9 cellular contexts compared by ENCODE assay signal in the genomic region with DNA sequence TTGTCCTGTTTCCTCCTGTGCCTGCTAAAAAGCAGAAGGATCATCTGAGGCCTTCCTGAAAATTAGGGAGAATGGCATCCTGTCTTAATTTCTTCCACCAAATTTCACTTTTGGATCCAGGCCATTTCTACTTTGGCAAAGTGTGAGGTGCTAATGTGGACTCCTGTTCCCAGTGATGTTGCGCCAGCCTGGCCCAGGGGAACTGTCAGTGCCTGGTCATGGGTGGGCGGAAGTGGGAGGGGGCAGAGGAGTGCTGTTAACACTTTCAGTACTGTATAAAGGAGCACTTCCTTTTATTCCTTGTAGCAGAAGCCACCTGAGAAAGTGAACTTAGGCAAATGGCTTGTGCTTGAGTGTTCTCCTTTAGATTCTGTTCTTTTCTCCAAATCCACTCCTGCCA. TPM values are rescaled to one million over a fixed set of nuclear protein-coding genes. Genes with fewer than 3 reads are reported as not detected.
A peak's percentile ranks its signal among the peaks of the same experiment; 100 is the strongest.
DNase-seq lines count a peak whose midpoint lies in the region; ATAC-seq lines count a peak whose summit lies in the region.
"Had no signal": no experiment of that assay in that cellular context is flagged by ENCODE, and none has a peak within 500 bp of the region (broad histone marks: within the 10 kb centered on the region; RNA-seq: fewer than 3 reads in every experiment).

No MANE protein-coding gene starts in this region.

- H3K36me3 Mint-ChIP-seq in activated naive CD8-positive, alpha-beta T cell treated with anti-CD3 and anti-CD28 coated beads for 36 hours: peaks cover 6% of the 10 kb centered on the region
- H3K36me3 Mint-ChIP-seq in naive B cell: no peaks in the 10 kb centered on the region
- H3K36me3 Mint-ChIP-seq: IgD-negative memory B cell had no signal

- H3K4me1 Mint-ChIP-seq in activated naive CD8-positive, alpha-beta T cell treated with anti-CD3 and anti-CD28 coated beads for 36 hours: peaks cover 22% of the 10 kb centered on the region
- peaks cover 14 to 19% (median 17%) of the 10 kb centered on the region in 3 donors for H3K4me1 Mint-ChIP-seq in naive B cell

- H3K27me3 Mint-ChIP-seq in activated naive CD8-positive, alpha-beta T cell treated with anti-CD3 and anti-CD28 coated beads for 36 hours: no peaks in the 10 kb centered on the region
- no peaks in the 10 kb centered on the region for H3K27me3 Mint-ChIP-seq in naive B cell
- H3K27me3 Mint-ChIP-seq: IgD-negative memory B cell had no signal

- no peaks in the 10 kb centered on the region for H3K9me3 Mint-ChIP-seq in activated naive CD8-positive, alpha-beta T cell treated with anti-CD3 and anti-CD28 coated beads for 36 hours
- no peaks in the 10 kb centered on the region for H3K9me3 Mint-ChIP-seq in naive B cell
- H3K9me3 Mint-ChIP-seq: IgD-negative memory B cell had no signal

- peak overlapping the region; percentile 36 for H3K27ac Mint-ChIP-seq in activated naive CD8-positive, alpha-beta T cell treated with anti-CD3 and anti-CD28 coated beads for 36 hours
- H3K27ac Mint-ChIP-seq in naive B cell: peak overlapping the region in 3 of 6 donors; percentile 0 to 76 (median 41)
- H3K27ac Mint-ChIP-seq: IgD-negative memory B cell had no signal

- H3K4me3 Mint-ChIP-seq in activated naive CD8-positive, alpha-beta T cell treated with anti-CD3 and anti-CD28 coated beads for 36 hours: no peak overlapping the region
- peak overlapping the region in 5 of 8 donors; percentile 10 to 71 (median 38) for H3K4me3 Mint-ChIP-seq in naive B cell

- ATAC-seq in GM18498 (IDR thresholded peaks at IDR 0.05; ENCODE audit: unreplicated experiment): peak; percentile 48
- ATAC-seq in HG03108 (IDR thresholded peaks at IDR 0.05; ENCODE audit: unreplicated experiment): peak; percentile 71
- peak; percentile 72 to 73 for ATAC-seq in naive B cell (ENCODE audit: low read depth in 2 of 2)
- ATAC-seq in esophagus mucosa: no peak
- ATAC-seq in HG03280 (IDR thresholded peaks at IDR 0.05; ENCODE audit: unreplicated experiment): no peak

- no peak for DNase-seq in activated naive CD8-positive, alpha-beta T cell treated with anti-CD3 and anti-CD28 coated beads for 36 hours
- no peak for DNase-seq in naive B cell
- no peak for DNase-seq in activated effector memory CD4-positive, alpha-beta T cell treated with anti-CD3 and anti-CD28 coated beads, Interleukin-2, amount 50 U/mL, for 16 hours
- DNase-seq in activated CD4-positive, alpha-beta T cell treated with anti-CD3 and anti-CD28 coated beads, Interleukin-2, amount 50 U/mL, for 4 hours: no peak

RNA-seq across cellular contexts. Expression of gene ELAPOR1, which starts 19.9 kb away (rescaled TPM):
- 1 to 10 TPM; 6.8 to 7.7 TPM for total RNA-seq in activated naive CD8-positive, alpha-beta T cell treated with anti-CD3 and anti-CD28 coated beads for 36 hours
- polyA plus RNA-seq in naive B cell (ENCODE audit: low read depth in 6 of 6): under 1 TPM in 3 of 6 donors, not detected in 3; 0.04 to 0.65 (median 0.62) TPM
- 1.9 TPM for total RNA-seq in esophagus mucosa

RNA-seq across cellular contexts. Expression of gene TMEM167B, which starts 43.3 kb away (rescaled TPM):
- 10 to 100 TPM; 26.2 to 26.5 TPM for total RNA-seq in activated naive CD8-positive, alpha-beta T cell treated with anti-CD3 and anti-CD28 coated beads for 36 hours
- 10 to 100 TPM; 20.8 to 44.2 (median 36.0) TPM for polyA plus RNA-seq in naive B cell (ENCODE audit: low read depth in 6 of 6)
- 28.9 TPM for total RNA-seq in esophagus mucosa

RNA-seq across cellular contexts. Expression of gene TAF13, which starts 58.0 kb away (rescaled TPM):
- 10 to 100 TPM; 32.3 to 34.2 TPM for total RNA-seq in activated naive CD8-positive, alpha-beta T cell treated with anti-CD3 and anti-CD28 coated beads for 36 hours
- polyA plus RNA-seq in naive B cell (ENCODE audit: low read depth in 6 of 6): 1 to 10 TPM in 4 of 6 donors, under 1 TPM in 2; 0.43 to 2.3 (median 1.2) TPM
- 47.7 TPM for total RNA-seq in esophagus mucosa

Comparison
In these comparisons a context has a peak if more than half of its experiments do, and no peak if none do; other contexts are left out.
1. ATAC-seq: peak in GM18498 (single experiment), HG03108 (single experiment) and naive B cell (2 of 2); none in esophagus mucosa (single experiment) and HG03280 (single experiment).